In the genomic region with DNA sequence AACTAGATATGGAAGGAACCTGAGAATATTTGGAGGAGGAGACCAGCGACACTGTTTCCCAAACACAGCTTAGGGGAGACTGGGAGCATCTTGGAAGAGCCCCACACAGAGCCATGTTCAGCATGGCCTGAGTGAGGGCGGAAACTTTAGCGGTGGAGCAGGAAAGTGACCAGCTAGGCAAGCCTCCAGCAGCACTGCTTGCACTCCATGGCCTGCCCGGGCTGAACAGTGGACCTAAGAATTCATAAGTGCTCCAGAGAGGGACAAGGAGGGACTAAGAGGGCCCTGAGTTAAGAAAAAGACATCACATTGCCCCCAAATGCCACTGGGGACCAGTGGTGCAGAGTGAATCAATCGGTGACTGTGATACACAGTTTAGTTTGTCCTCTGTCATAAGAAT, we compare ENCODE assay signal across 18 cellular contexts.
DNase-seq lines count a peak whose midpoint lies in the region; ATAC-seq and TF ChIP-seq lines count a peak whose summit lies in the region.
"Had no signal": no experiment of that assay in that cellular context is flagged by ENCODE, and none has a peak within 500 bp of the region (broad histone marks: within the 10 kb centered on the region; RNA-seq: fewer than 3 reads in every experiment).

No MANE protein-coding gene starts in this region.

- H3K4me1 ChIP-seq in hepatocyte (ENCODE audit: insufficient read depth) (peaks cover 37% of the 10 kb centered on the region), prostate gland (replicated peaks) (no peaks in the 10 kb centered on the region), upper lobe of left lung (peaks cover 9 to 27% (median 15%) of the 10 kb centered on the region in 4 donors)
- H3K4me1 ChIP-seq: colonic mucosa had no signal

- peak overlapping the region; percentile 61 for H3K4me2 ChIP-seq in hepatocyte

- no peak overlapping the region for H2AFZ ChIP-seq in hepatocyte

- no peak for DNase-seq in coronary artery (ENCODE audit: low spot score)
- DNase-seq in hepatocyte (ENCODE audit: low spot score): no peak
- DNase-seq in prostate gland (ENCODE audit: low spot score): no peak
- DNase-seq in upper lobe of left lung: no peak
- DNase-seq in GDM1 (lab: John Stamatoyannopoulos, UW): no peak
- DNase-seq in G401 (ENCODE audit: low spot score): no peak
- no peak for DNase-seq in stimulated activated naive CD4-positive, alpha-beta T cell treated with Interleukin-2 at 50 U/mL for 16 hours (lab: John Stamatoyannopoulos, UW)
- DNase-seq: activated CD4-positive, alpha-beta T cell treated with anti-CD3 and anti-CD28 coated beads, Interleukin-2, amount 50 U/mL, for 4 hours; activated naive CD4-positive, alpha-beta T cell; colonic mucosa; foreskin keratinocyte; HCEC 1CT; left colon; NCI-H524; SHP77 treated with DMSO at 0.1 percent for 48 hours; T-helper 17 cell; WERI-Rb-1 had no signal

- TF ChIP-seq POLR2A in prostate gland (IDR thresholded peaks at IDR 0.05): no peak
- no peak for TF ChIP-seq POLR2A in upper lobe of left lung (IDR thresholded peaks at IDR 0.05)

- TF ChIP-seq EP300 in upper lobe of left lung (IDR thresholded peaks at IDR 0.05): no peak

- H3K4me3 ChIP-seq in coronary artery (no peak overlapping the region), hepatocyte (no peak overlapping the region), prostate gland (no peak overlapping the region), upper lobe of left lung (no peak overlapping the region)
- H3K4me3 ChIP-seq: colonic mucosa had no signal

- no peaks in the 10 kb centered on the region for H4K20me1 ChIP-seq in hepatocyte (ENCODE audit: insufficient read depth, poor library complexity, severe bottlenecking)

- in situ Hi-C loops in G401 (cut with HindIII; ENCODE audit: low sequenced_read_pairs): no loop called here

- H3K36me3 ChIP-seq in hepatocyte (replicated peaks; ENCODE audit: insufficient read depth, low read depth) (no peaks in the 10 kb centered on the region), prostate gland (no peaks in the 10 kb centered on the region), upper lobe of left lung (no peaks in the 10 kb centered on the region)
- H3K36me3 ChIP-seq: colonic mucosa, WERI-Rb-1 had no signal

- no peaks in the 10 kb centered on the region for H3K27me3 ChIP-seq in hepatocyte
- H3K27me3 ChIP-seq in prostate gland (replicated peaks; ENCODE audit: insufficient read depth): no peaks in the 10 kb centered on the region
- no peaks in the 10 kb centered on the region for H3K27me3 ChIP-seq in upper lobe of left lung
- H3K27me3 ChIP-seq: colonic mucosa, foreskin keratinocyte had no signal

- intact Hi-C loops in prostate gland (cut with DNase I): loop anchor here (10.0 kb wide), 2 partner anchors 208 to 278 kb away; no protein-coding TSS in a partner anchor

- no peak for TF ChIP-seq CTCF in coronary artery (IDR thresholded peaks at IDR 0.05)
- TF ChIP-seq CTCF in hepatocyte (IDR thresholded peaks at IDR 0.05; ENCODE audit: poor library complexity): no peak
- TF ChIP-seq CTCF in prostate gland (IDR thresholded peaks at IDR 0.05): no peak
- TF ChIP-seq CTCF in upper lobe of left lung (IDR thresholded peaks at IDR 0.05): no peak

- H3K9me3 ChIP-seq in hepatocyte (ENCODE audit: low read depth) (no peaks in the 10 kb centered on the region), prostate gland (no peaks in the 10 kb centered on the region), upper lobe of left lung (no peaks in the 10 kb centered on the region)
- H3K9me3 ChIP-seq: colonic mucosa had no signal

- H3K27ac ChIP-seq in coronary artery (peak overlapping the region; percentile 35 to 71), hepatocyte (peak overlapping the region; percentile 28), prostate gland (peak overlapping the region; percentile 46 to 47), upper lobe of left lung (peak overlapping the region in 3 of 4 donors; percentile 20 to 49 (median 43))
- H3K27ac ChIP-seq: colonic mucosa, foreskin keratinocyte, WERI-Rb-1 had no signal

- no peaks in the 10 kb centered on the region for H3K79me2 ChIP-seq in hepatocyte

- H3K9me2 ChIP-seq in hepatocyte (replicated peaks; ENCODE audit: insufficient read depth): no peaks in the 10 kb centered on the region

- ATAC-seq in upper lobe of left lung (ENCODE audit: low FRiP score in 2 of 2): no peak
- ATAC-seq: foreskin keratinocyte; left colon; stimulated activated effector memory CD8-positive, alpha-beta T cell treated with anti-CD3 and anti-CD28 coated beads, Interleukin-12 subunit alpha, Interleukin-12 subunit beta, amount 100 ng/mL, for 72 hours; T-helper 17 cell had no signal

- whole genome bisulfite sequencing in hepatocyte (ENCODE audit: low lambda C conversion rate, missing lambda C conversion rate): 77% methylated on average over 5 of the region's 5 CpGs
- 49% methylated on average over 5 of the region's 5 CpGs for WGBS in prostate gland
- 46 to 86% methylated on average over 5 of the region's 5 CpGs for WGBS in upper lobe of left lung, 2 donors
